ENCODE assay signal across 9 cellular contexts in genomic region chr11:66050581-66051231, GRCh38. TPM values are rescaled to one million over a fixed set of nuclear protein-coding genes. Genes with fewer than 3 reads are reported as not detected.
DNase-seq lines count a peak whose midpoint lies in the region; ATAC-seq and TF ChIP-seq lines count a peak whose summit lies in the region.
"Had no signal": no experiment of that assay in that cellular context is flagged by ENCODE, and none has a peak within 500 bp of the region (broad histone marks: within the 10 kb centered on the region; RNA-seq: fewer than 3 reads in every experiment).

No MANE protein-coding gene starts in this region.

- CTCF ChIA-PET in OCI-LY7 (lab: Charles Lee; ENCODE audit: unreplicated experiment), result interaction anchor here (0.6 kb wide), 1 partner anchor 8 kb away, joined by 4 read pairs; no protein-coding TSS in a partner anchor

- H3K27me3 ChIP-seq in endodermal cell (ENCODE audit: control insufficient read depth, insufficient read depth, low read length, poor library complexity, severe bottlenecking), result no peaks in the 10 kb centered on the region
- peaks cover 14 to 26% (median 21%) of the 10 kb centered on the region in 3 donors for H3K27me3 ChIP-seq in sigmoid colon

- H3K9ac ChIP-seq in endodermal cell (ENCODE audit: extremely low read depth, low read length, poor library complexity, severe bottlenecking), result no peak overlapping the region

- WGBS in endodermal cell (ENCODE audit: insufficient coverage in 1 of 2, insufficient read length in 1 of 2), 2 experiments, result 88% methylated on average over 2 to 5 of the region's 5 CpGs
- 73 to 89% methylated on average over 5 of the region's 5 CpGs for WGBS in sigmoid colon, 2 donors

- H3K4me1 Mint-ChIP-seq in endodermal cell, result peaks cover 23% of the 10 kb centered on the region

- H3K27ac ChIP-seq in OCI-LY7 (ENCODE audit: low read depth, low read length, poor library complexity, severe bottlenecking), result peak overlapping the region; percentile 60
- peak overlapping the region; percentile 91 for H3K27ac ChIP-seq in endodermal cell (ENCODE audit: low read depth, low read length)
- H3K27ac ChIP-seq in sigmoid colon, result peak overlapping the region; percentile 84 to 90 (median 87)

- H3K9me2 ChIP-seq in OCI-LY7 (ENCODE audit: insufficient read depth, low read length), result no peaks in the 10 kb centered on the region

- POLR2A ChIA-PET in OCI-LY7 (lab: Charles Lee), result interaction anchor here (0.8 to 3.0 kb wide), 4 partner anchors 13 to 238 kb away, joined by 3 to 20 read pairs (median 8); partner anchors contain the start of gene YIF1A

- TF ChIP-seq EP300 in sigmoid colon (IDR thresholded peaks at IDR 0.05), result no peak

- peak overlapping the region; percentile 90 for H3K27ac Mint-ChIP-seq in endodermal cell

- peak overlapping the region; percentile 75 for H3K4me2 ChIP-seq in OCI-LY7 (ENCODE audit: low read length)

- ATAC-seq in HG03565 (IDR thresholded peaks at IDR 0.05; ENCODE audit: unreplicated experiment) (no peak), GM19351 (IDR thresholded peaks at IDR 0.05; ENCODE audit: unreplicated experiment) (no peak)

- H3K4me1 ChIP-seq in OCI-LY7 (ENCODE audit: insufficient read depth, low read length, poor library complexity, severe bottlenecking) (peaks cover 22% of the 10 kb centered on the region), endodermal cell (ENCODE audit: control insufficient read depth, insufficient read depth, low read length) (peaks cover 7% of the 10 kb centered on the region), sigmoid colon (peaks cover 0 to 33% (median 23%) of the 10 kb centered on the region in 4 donors)

- no peaks in the 10 kb centered on the region for H3K9me3 ChIP-seq in OCI-LY7 (ENCODE audit: low read length)
- H3K9me3 ChIP-seq in endodermal cell (ENCODE audit: control insufficient read depth, low read length), result no peaks in the 10 kb centered on the region
- no peaks in the 10 kb centered on the region for H3K9me3 ChIP-seq in sigmoid colon

- H3K36me3 ChIP-seq in OCI-LY7 (ENCODE audit: insufficient read depth, low read length) (peaks cover 31% of the 10 kb centered on the region), endodermal cell (ENCODE audit: control insufficient read depth, insufficient read depth, low read length) (peaks cover 23% of the 10 kb centered on the region), sigmoid colon (peaks cover 12 to 23% (median 14%) of the 10 kb centered on the region in 4 donors)

- peak overlapping the region; percentile 99 for H3K4me3 Mint-ChIP-seq in endodermal cell

- peaks cover 26% of the 10 kb centered on the region for H3K79me2 ChIP-seq in OCI-LY7 (ENCODE audit: insufficient read depth, low read depth, low read length)

- H3K4me3 ChIP-seq in OCI-LY7 (ENCODE audit: low read depth, low read length, poor library complexity, severe bottlenecking) (peak overlapping the region; percentile 83), endodermal cell (ENCODE audit: low read length) (peak overlapping the region; percentile 79), sigmoid colon (no peak overlapping the region)

- no peaks in the 10 kb centered on the region for H3K9me3 Mint-ChIP-seq in endodermal cell

- peaks cover 4% of the 10 kb centered on the region for H3K27me3 Mint-ChIP-seq in endodermal cell (ENCODE audit: insufficient read depth)

- intact Hi-C loops in OCI-LY7 (cut with micrococcal nuclease; ENCODE audit: unreplicated experiment) (loop anchor here (5.0 kb wide), 2 partner anchors 48 to 158 kb away; partner anchors contain the start of genes BANF1, CCDC85B and EIF1AD), sigmoid colon (cut with DNase I) (loop anchor here (5.0 kb wide), 1 partner anchor 48 kb away; the partner anchor contains the start of genes BANF1 and EIF1AD)

- no peak for TF ChIP-seq POLR2A in sigmoid colon (IDR thresholded peaks at IDR 0.05)

- H2AFZ ChIP-seq in OCI-LY7 (ENCODE audit: low read length), result peak overlapping the region; percentile 32; the same call in 1 of the 2 replicates

- TF ChIP-seq CTCF in OCI-LY7 (conservative IDR thresholded peaks at IDR 0.05; ENCODE audit: low read length), result no peak
- TF ChIP-seq CTCF in endodermal cell (conservative IDR thresholded peaks at IDR 0.05), result peak; percentile 23
- TF ChIP-seq CTCF in sigmoid colon (IDR thresholded peaks at IDR 0.05), result no peak

- H3K36me3 Mint-ChIP-seq in endodermal cell (ENCODE audit: low read depth), result peaks cover 17% of the 10 kb centered on the region

- no peaks in the 10 kb centered on the region for H4K20me1 ChIP-seq in OCI-LY7 (ENCODE audit: insufficient read depth, low read length)

- no TSS peak for BruUV-seq in OCI-LY7 (replicated peaks; lab: Mats Ljungman, UMichigan)

- DNase-seq in NCI-H2171 treated with DMSO at 0.1 percent for 48 hours (lab: John Stamatoyannopoulos, UW) (peak; percentile 40), NCI-H2171 (lab: John Stamatoyannopoulos, UW) (no peak), OCI-LY7 (ENCODE audit: low spot score) (no peak), endodermal cell (peak; percentile 63), sigmoid colon (no peak), nucleus accumbens (lab: John Stamatoyannopoulos, UW) (no peak)
- DNase-seq: SHP77 had no signal

RNA-seq across cellular contexts. Expression of gene SF3B2, which starts 1.5 kb away (rescaled TPM):
- total RNA-seq in OCI-LY7 (2014; rRNA removed; shearing (Covaris generic)), result 185 and 191 TPM in 2 replicates
- total RNA-seq in OCI-LY7 (2022) (251 and 260 TPM in 2 replicates), endodermal cell (100 to 1,000 TPM; 209 to 254 TPM), sigmoid colon (100 to 1,000 TPM in 2 of 4 donors, 10 to 100 TPM in 2; 75.5 to 122 (median 102) TPM)
- 205 TPM for polyA plus RNA-seq in endodermal cell (2013, experiment 1 of 2)
- 190 TPM for polyA plus RNA-seq in endodermal cell (2013, experiment 2 of 2)
- 100 to 1,000 TPM in 1 of 3 donors, 10 to 100 TPM in 2; 71.7 to 119 (median 91.9) TPM for polyA plus RNA-seq in sigmoid colon

RNA-seq across cellular contexts. Expression of gene GAL3ST3, which starts 1.7 kb away (rescaled TPM):
- total RNA-seq in OCI-LY7 (2014; rRNA removed; shearing (Covaris generic)), result not detected in 2 replicates
- total RNA-seq in OCI-LY7 (2022), result not detected in 2 replicates
- 10 to 100 TPM in 1 of 2 donors, 1 to 10 TPM in 1; 7.4 to 11.2 TPM for total RNA-seq in endodermal cell
- polyA plus RNA-seq in endodermal cell (2013, experiment 1 of 2), result 10.6 TPM
- polyA plus RNA-seq in endodermal cell (2013, experiment 2 of 2), result 8.9 TPM
- total RNA-seq in sigmoid colon, result not detected
- under 1 TPM in 1 of 3 donors, not detected in 2; 0.04 TPM for polyA plus RNA-seq in sigmoid colon

RNA-seq across cellular contexts. Expression of gene PACS1, which starts 19.4 kb away (rescaled TPM):
- 21.2 and 23.7 TPM in 2 replicates for total RNA-seq in OCI-LY7 (2014; rRNA removed; shearing (Covaris generic))
- 50.5 and 52.5 TPM in 2 replicates for total RNA-seq in OCI-LY7 (2022)
- total RNA-seq in endodermal cell, result 10 to 100 TPM; 67.0 to 67.1 TPM
- 33.7 TPM for polyA plus RNA-seq in endodermal cell (2013, experiment 1 of 2)
- 31.8 TPM for polyA plus RNA-seq in endodermal cell (2013, experiment 2 of 2)
- 10 to 100 TPM; 16.3 to 75.9 (median 26.5) TPM for total RNA-seq in sigmoid colon
- 10 to 100 TPM in 1 of 3 donors, 1 to 10 TPM in 2; 2.1 to 28.0 (median 5.4) TPM for polyA plus RNA-seq in sigmoid colon

RNA-seq across cellular contexts. Expression of gene CATSPER1, which starts 24.4 kb away (rescaled TPM):
- not detected in 2 replicates for total RNA-seq in OCI-LY7 (2014; rRNA removed; shearing (Covaris generic))
- not detected in 2 replicates for total RNA-seq in OCI-LY7 (2022)
- total RNA-seq in endodermal cell, result not detected
- not detected for polyA plus RNA-seq in endodermal cell (2013, experiment 1 of 2)
- polyA plus RNA-seq in endodermal cell (2013, experiment 2 of 2), result not detected
- not detected for total RNA-seq in sigmoid colon
- polyA plus RNA-seq in sigmoid colon, result under 1 TPM in 1 of 3 donors, not detected in 2; 0.06 TPM

RNA-seq across cellular contexts. Expression of gene CST6, which starts 38.9 kb away (rescaled TPM):
- not detected in 2 replicates for total RNA-seq in OCI-LY7 (2014; rRNA removed; shearing (Covaris generic))
- total RNA-seq in OCI-LY7 (2022) (not detected in 2 replicates), endodermal cell (1 to 10 TPM; 2.1 to 4.2 TPM), sigmoid colon (not detected)
- not detected for polyA plus RNA-seq in endodermal cell (2013, experiment 1 of 2)
- 0.41 TPM for polyA plus RNA-seq in endodermal cell (2013, experiment 2 of 2)
- polyA plus RNA-seq in sigmoid colon, result 1 to 10 TPM in 1 of 3 donors, under 1 TPM in 1, not detected in 1; 0.10 to 1.2 TPM

Comparison
In these comparisons a context has a peak if more than half of its experiments do, and no peak if none do; other contexts are left out.
1. DNase-seq: peak in NCI-H2171 treated with DMSO at 0.1 percent for 48 hours (single experiment) and endodermal cell (single experiment); none in NCI-H2171 (single experiment), OCI-LY7 (single experiment), sigmoid colon (single experiment) and nucleus accumbens (0 of 56).
2. H3K4me3 ChIP-seq: peak in OCI-LY7 (single experiment) and endodermal cell (single experiment); none in sigmoid colon (0 of 4).
3. RNA of gene GAL3ST3, which starts 1.7 kb away (total RNA-seq): 7.4 to 11.2 TPM in endodermal cell; not detected in OCI-LY7 and not detected in sigmoid colon; every median in the first group is over 4 times any median in the second.
4. Peak in every context shown above with its lines, with median percentiles within 50 percentile points of each other: H3K27ac ChIP-seq.